1 cellular context compared by ENCODE assay signal in the genomic region with DNA sequence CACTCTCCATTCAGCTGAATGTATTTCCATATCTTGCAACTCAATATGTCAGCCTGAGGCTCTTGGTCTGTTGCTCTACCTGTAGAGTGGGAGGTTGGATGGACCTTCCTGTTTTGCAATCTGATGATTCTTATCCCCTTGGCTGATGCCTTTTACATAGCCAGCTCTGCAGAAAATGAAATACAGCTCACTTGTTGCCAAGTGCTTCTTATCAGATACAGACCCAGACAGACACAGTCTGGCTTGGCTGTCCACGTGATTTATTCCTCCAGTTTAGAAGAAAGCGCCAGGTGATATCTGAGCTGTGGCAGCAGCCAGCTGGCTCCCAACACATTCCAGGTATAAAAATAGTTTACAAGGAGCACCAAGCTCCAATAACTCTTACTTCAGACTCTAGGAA.
TF ChIP-seq lines count a peak whose summit lies in the region.

No MANE protein-coding gene starts in this region.

TF ChIP-seq in SK-N-SH, 30 proteins besides CTCF, POLR2A, EP300 and RAD21 (continued from another document):
- TF ChIP-seq, protein P1, sequence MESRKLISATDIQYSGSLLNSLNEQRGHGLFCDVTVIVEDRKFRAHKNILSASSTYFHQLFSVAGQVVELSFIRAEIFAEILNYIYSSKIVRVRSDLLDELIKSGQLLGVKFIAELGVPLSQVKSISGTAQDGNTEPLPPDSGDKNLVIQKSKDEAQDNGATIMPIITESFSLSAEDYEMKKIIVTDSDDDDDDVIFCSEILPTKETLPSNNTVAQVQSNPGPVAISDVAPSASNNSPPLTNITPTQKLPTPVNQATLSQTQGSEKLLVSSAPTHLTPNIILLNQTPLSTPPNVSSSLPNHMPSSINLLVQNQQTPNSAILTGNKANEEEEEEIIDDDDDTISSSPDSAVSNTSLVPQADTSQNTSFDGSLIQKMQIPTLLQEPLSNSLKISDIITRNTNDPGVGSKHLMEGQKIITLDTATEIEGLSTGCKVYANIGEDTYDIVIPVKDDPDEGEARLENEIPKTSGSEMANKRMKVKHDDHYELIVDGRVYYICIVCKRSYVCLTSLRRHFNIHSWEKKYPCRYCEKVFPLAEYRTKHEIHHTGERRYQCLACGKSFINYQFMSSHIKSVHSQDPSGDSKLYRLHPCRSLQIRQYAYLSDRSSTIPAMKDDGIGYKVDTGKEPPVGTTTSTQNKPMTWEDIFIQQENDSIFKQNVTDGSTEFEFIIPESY (IDR thresholded peaks at IDR 0.05; ENCODE audit: borderline replicate concordance, low read depth) = no peak
- TF ChIP-seq GATA2 (CRISPR knock-in tag; IDR thresholded peaks at IDR 0.05) (peak; percentile 99), SIN3A (IDR thresholded peaks at IDR 0.05; ENCODE audit: borderline replicate concordance, low read depth, low read length) (0 out of 2 replicates have a peak, but pooled peaks have one; percentile 17), EZH2phosphoT487 (IDR thresholded peaks at IDR 0.05; ENCODE audit: borderline replicate concordance, low read depth) (no peak), TCF12 (IDR thresholded peaks at IDR 0.05) (peak; percentile 86), NRF1 (IDR thresholded peaks at IDR 0.05; ENCODE audit: low read depth, low read length) (no peak), JUND (IDR thresholded peaks at IDR 0.05) (peak; percentile 54; the same call in 1 of the 2 replicates), CHD2 (IDR thresholded peaks at IDR 0.05; ENCODE audit: low read length, partially characterized antibody) (peak; percentile 76), GABPA (IDR thresholded peaks at IDR 0.05; ENCODE audit: low read depth) (no peak), ELF1 (IDR thresholded peaks at IDR 0.05) (no peak), FOSL2 (IDR thresholded peaks at IDR 0.05; ENCODE audit: borderline replicate concordance, low read depth) (no peak), MXI1 (IDR thresholded peaks at IDR 0.05; ENCODE audit: low read depth, low read length) (no peak), RXRA (IDR thresholded peaks at IDR 0.05; ENCODE audit: borderline replicate concordance, low read depth) (0 out of 2 replicates have a peak, but pooled peaks have one; percentile 33), SMC3 (IDR thresholded peaks at IDR 0.05; ENCODE audit: low read depth, low read length) (no peak), FOXM1 (IDR thresholded peaks at IDR 0.05; ENCODE audit: low read depth) (peak; percentile 75), NFIC (IDR thresholded peaks at IDR 0.05; ENCODE audit: borderline replicate concordance) (peak; percentile 83), TEAD4 (IDR thresholded peaks at IDR 0.05; ENCODE audit: borderline replicate concordance, insufficient read depth) (0 out of 2 replicates have a peak, but pooled peaks have one; percentile 44), TAF1 (IDR thresholded peaks at IDR 0.05; ENCODE audit: borderline replicate concordance, low read depth, low read length) (no peak), FOXJ3 (CRISPR knock-in tag; IDR thresholded peaks at IDR 0.05) (peak; percentile 92), RCOR1 (IDR thresholded peaks at IDR 0.05; ENCODE audit: low read length) (peak; percentile 89)
- TF ChIP-seq, protein P2, sequence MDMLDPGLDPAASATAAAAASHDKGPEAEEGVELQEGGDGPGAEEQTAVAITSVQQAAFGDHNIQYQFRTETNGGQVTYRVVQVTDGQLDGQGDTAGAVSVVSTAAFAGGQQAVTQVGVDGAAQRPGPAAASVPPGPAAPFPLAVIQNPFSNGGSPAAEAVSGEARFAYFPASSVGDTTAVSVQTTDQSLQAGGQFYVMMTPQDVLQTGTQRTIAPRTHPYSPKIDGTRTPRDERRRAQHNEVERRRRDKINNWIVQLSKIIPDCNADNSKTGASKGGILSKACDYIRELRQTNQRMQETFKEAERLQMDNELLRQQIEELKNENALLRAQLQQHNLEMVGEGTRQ (IDR thresholded peaks at IDR 0.05; ENCODE audit: borderline replicate concordance, low read depth, low read length) = peak; percentile 20; the same call in 1 of the 2 replicates
- TF ChIP-seq, protein P3, sequence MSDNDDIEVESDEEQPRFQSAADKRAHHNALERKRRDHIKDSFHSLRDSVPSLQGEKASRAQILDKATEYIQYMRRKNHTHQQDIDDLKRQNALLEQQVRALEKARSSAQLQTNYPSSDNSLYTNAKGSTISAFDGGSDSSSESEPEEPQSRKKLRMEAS (IDR thresholded peaks at IDR 0.05; ENCODE audit: low read depth) = 0 out of 2 replicates have a peak, but pooled peaks have one; percentile 16
- TF ChIP-seq, protein P4, sequence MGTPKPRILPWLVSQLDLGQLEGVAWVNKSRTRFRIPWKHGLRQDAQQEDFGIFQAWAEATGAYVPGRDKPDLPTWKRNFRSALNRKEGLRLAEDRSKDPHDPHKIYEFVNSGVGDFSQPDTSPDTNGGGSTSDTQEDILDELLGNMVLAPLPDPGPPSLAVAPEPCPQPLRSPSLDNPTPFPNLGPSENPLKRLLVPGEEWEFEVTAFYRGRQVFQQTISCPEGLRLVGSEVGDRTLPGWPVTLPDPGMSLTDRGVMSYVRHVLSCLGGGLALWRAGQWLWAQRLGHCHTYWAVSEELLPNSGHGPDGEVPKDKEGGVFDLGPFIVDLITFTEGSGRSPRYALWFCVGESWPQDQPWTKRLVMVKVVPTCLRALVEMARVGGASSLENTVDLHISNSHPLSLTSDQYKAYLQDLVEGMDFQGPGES (IDR thresholded peaks at IDR 0.05; ENCODE audit: low read depth, low read length) = no peak
- TF ChIP-seq, protein P5, sequence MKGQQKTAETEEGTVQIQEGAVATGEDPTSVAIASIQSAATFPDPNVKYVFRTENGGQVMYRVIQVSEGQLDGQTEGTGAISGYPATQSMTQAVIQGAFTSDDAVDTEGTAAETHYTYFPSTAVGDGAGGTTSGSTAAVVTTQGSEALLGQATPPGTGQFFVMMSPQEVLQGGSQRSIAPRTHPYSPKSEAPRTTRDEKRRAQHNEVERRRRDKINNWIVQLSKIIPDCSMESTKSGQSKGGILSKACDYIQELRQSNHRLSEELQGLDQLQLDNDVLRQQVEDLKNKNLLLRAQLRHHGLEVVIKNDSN (IDR thresholded peaks at IDR 0.05; ENCODE audit: borderline replicate concordance, low read depth) = peak; percentile 77; the same call in 1 of the 2 replicates
- TF ChIP-seq, protein P6, sequence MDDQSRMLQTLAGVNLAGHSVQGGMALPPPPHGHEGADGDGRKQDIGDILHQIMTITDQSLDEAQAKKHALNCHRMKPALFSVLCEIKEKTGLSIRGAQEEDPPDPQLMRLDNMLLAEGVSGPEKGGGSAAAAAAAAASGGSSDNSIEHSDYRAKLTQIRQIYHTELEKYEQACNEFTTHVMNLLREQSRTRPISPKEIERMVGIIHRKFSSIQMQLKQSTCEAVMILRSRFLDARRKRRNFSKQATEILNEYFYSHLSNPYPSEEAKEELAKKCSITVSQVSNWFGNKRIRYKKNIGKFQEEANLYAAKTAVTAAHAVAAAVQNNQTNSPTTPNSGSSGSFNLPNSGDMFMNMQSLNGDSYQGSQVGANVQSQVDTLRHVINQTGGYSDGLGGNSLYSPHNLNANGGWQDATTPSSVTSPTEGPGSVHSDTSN (IDR thresholded peaks at IDR 0.05) = peak; percentile 80
